7 cellular contexts compared by ENCODE assay signal in the genomic region with DNA sequence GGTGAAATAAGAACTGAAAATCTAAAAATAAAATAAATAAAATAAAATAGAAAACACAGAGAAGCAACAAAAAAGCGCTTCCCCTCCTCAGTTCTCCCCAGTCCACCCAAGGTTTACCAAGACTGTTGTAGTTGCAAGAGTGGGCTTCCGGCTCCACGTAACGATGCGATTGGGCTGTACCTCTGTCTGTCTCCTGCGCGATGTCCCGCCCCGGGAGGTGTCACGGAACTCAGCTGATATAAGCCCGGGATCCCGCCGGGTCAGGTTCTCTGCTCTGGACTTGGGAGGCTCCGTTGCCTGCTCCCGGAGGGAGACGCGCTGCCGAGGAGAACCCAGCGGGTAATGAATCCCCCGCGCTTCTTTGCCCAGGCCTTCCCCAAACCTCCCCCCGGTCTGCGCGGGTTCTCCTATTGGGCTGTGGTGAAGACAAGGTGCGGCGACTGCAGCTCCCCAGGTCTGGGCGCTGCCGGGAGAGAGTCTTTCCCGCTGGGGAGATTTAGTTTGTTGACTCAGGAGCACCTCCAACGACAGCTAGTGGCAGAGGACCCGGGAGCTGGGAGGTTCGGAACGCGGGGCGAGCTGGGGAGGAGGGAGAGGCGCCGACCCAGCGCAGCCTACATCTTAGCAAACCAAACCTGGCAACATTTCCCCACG. TPM values are rescaled to one million over a fixed set of nuclear protein-coding genes. Genes with fewer than 3 reads are reported as not detected.
DNase-seq lines count a peak whose midpoint lies in the region; ATAC-seq, FAIRE-seq and TF ChIP-seq lines count a peak whose summit lies in the region.

A gene (plus strand): TSS at position 268 of the 654 bp plus-strand sequence. CDS start 15,619 bp downstream, outside the sequence.

- peak within 1 kb of the TSS; percentile 68 for H3K27ac Mint-ChIP-seq in WTC11

- peak within 1 kb of the TSS; percentile 74 for H3K4me3 ChIP-seq in bronchial epithelial cell (ENCODE audit: low read depth, low read length)
- peak within 1 kb of the TSS; percentile 56 to 70 (median 64) for H3K4me3 ChIP-seq in skin epidermis

- POLR2A ChIA-PET in WTC11 (lab: Charles Lee), result interaction anchor here (0.5 to 1.3 kb wide), 5 partner anchors 153 to 401 kb away, joined by 3 to 5 read pairs (median 4); a partner anchor contains a TSS

- peak; percentile 39 for DNase-seq in NCI-H2029 treated with DMSO at 0.1 percent for 48 hours (lab: John Stamatoyannopoulos, UW)
- peak; percentile 91 for DNase-seq in WTC11 (ENCODE audit: low spot score)
- peak; percentile 85 for DNase-seq in bronchial epithelial cell (ENCODE audit: low read depth)
- DNase-seq in iPS-NIHi11 (ENCODE audit: low spot score), result peak; percentile 90

- H3K36me3 Mint-ChIP-seq in WTC11, result no peaks in the 10 kb centered on the region

- peak; percentile 80 for ATAC-seq in GM18511 (IDR thresholded peaks at IDR 0.05; ENCODE audit: unreplicated experiment)
- ATAC-seq in HG02938 (IDR thresholded peaks at IDR 0.05; ENCODE audit: unreplicated experiment), result peak; percentile 79
- peak; percentile 87 for ATAC-seq in WTC11

- peaks cover 20% of the 10 kb centered on the region for H3K4me1 Mint-ChIP-seq in WTC11

- no peaks in the 10 kb centered on the region for H3K27me3 ChIP-seq in bronchial epithelial cell (ENCODE audit: control insufficient read depth, insufficient read depth, low read length)

- H3K9me3 Mint-ChIP-seq in WTC11, result no peaks in the 10 kb centered on the region

- peak within 1 kb of the TSS; percentile 79 to 99 (median 94) for H3K27ac ChIP-seq in skin epidermis

- peaks cover 7% of the 10 kb centered on the region for H3K36me3 ChIP-seq in bronchial epithelial cell (ENCODE audit: control insufficient read depth, insufficient read depth, low read length)

- peak within 1 kb of the TSS; percentile 89 for H3K4me3 Mint-ChIP-seq in WTC11

- peaks cover 8% of the 10 kb centered on the region; the same call in 1 of the 2 replicates for H3K27me3 Mint-ChIP-seq in WTC11 (ENCODE audit: low read depth)

- no peak for TF ChIP-seq CTCF in WTC11 (IDR thresholded peaks at IDR 0.05)
- TF ChIP-seq CTCF in bronchial epithelial cell (IDR thresholded peaks at IDR 0.05; ENCODE audit: insufficient read depth, low read length, severe bottlenecking), result no peak

- CTCF ChIA-PET in WTC11 (lab: Charles Lee), result interaction anchor here (0.6 to 1.7 kb wide), 7 partner anchors 60 to 521 kb away, joined by 3 to 6 read pairs (median 3); a partner anchor contains a TSS

- FAIRE-seq in bronchial epithelial cell (lab: Jason Lieb, UNC), result no peak

TF ChIP-seq in WTC11, 78 proteins besides CTCF, POLR2A, EP300 and RAD21:
- TF ChIP-seq, protein P1, sequence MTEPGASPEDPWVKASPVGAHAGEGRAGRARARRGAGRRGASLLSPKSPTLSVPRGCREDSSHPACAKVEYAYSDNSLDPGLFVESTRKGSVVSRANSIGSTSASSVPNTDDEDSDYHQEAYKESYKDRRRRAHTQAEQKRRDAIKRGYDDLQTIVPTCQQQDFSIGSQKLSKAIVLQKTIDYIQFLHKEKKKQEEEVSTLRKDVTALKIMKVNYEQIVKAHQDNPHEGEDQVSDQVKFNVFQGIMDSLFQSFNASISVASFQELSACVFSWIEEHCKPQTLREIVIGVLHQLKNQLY (CRISPR knock-in tag; IDR thresholded peaks at IDR 0.05), result no peak
- TF ChIP-seq ZNF138 (CRISPR knock-in tag; conservative IDR thresholded peaks at IDR 0.05) (no peak), RELA (CRISPR knock-in tag; IDR thresholded peaks at IDR 0.05; ENCODE audit: borderline replicate concordance) (0 out of 2 replicates have a peak, but pooled peaks have one; percentile 32), JUN (CRISPR knock-in tag; IDR thresholded peaks at IDR 0.05) (no peak), NR1H2 (CRISPR knock-in tag; IDR thresholded peaks at IDR 0.05) (no peak), ZNF121 (CRISPR knock-in tag; IDR thresholded peaks at IDR 0.05) (no peak), ATF1 (CRISPR knock-in tag; IDR thresholded peaks at IDR 0.05) (no peak), ETV6 (CRISPR knock-in tag; IDR thresholded peaks at IDR 0.05) (peak; percentile 15; the same call in 1 of the 2 replicates), NFYB (CRISPR knock-in tag; conservative IDR thresholded peaks at IDR 0.05; ENCODE audit: low read depth) (peak; percentile 76), ZBTB21 (CRISPR knock-in tag; IDR thresholded peaks at IDR 0.05; ENCODE audit: borderline replicate concordance) (no peak), GRHL2 (CRISPR knock-in tag; IDR thresholded peaks at IDR 0.05; ENCODE audit: insufficient replicate concordance, severe bottlenecking) (no peak), ZNF317 (CRISPR knock-in tag; IDR thresholded peaks at IDR 0.05; ENCODE audit: borderline replicate concordance, low read depth) (no peak), CBFB (CRISPR knock-in tag; IDR thresholded peaks at IDR 0.05; ENCODE audit: low read depth) (no peak), ZNF423 (CRISPR knock-in tag; IDR thresholded peaks at IDR 0.05) (peak; percentile 23; the same call in 1 of the 2 replicates), ZNF263 (CRISPR knock-in tag; IDR thresholded peaks at IDR 0.05; ENCODE audit: low read depth) (peak; percentile 88), GABPB1 (CRISPR knock-in tag; IDR thresholded peaks at IDR 0.05) (no peak), NFE2L1 (CRISPR knock-in tag; IDR thresholded peaks at IDR 0.05) (no peak), EMX1 (CRISPR knock-in tag; IDR thresholded peaks at IDR 0.05) (no peak), NFATC4 (CRISPR knock-in tag; IDR thresholded peaks at IDR 0.05) (no peak)
- TF ChIP-seq, protein P2, sequence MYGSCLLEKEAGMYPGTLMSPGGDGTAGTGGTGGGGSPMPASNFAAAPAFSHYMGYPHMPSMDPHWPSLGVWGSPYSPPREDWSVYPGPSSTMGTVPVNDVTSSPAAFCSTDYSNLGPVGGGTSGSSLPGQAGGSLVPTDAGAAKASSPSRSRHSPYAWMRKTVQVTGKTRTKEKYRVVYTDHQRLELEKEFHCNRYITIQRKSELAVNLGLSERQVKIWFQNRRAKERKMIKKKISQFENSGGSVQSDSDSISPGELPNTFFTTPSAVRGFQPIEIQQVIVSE (CRISPR knock-in tag; IDR thresholded peaks at IDR 0.05; ENCODE audit: borderline replicate concordance), result no peak
- TF ChIP-seq, protein P3, sequence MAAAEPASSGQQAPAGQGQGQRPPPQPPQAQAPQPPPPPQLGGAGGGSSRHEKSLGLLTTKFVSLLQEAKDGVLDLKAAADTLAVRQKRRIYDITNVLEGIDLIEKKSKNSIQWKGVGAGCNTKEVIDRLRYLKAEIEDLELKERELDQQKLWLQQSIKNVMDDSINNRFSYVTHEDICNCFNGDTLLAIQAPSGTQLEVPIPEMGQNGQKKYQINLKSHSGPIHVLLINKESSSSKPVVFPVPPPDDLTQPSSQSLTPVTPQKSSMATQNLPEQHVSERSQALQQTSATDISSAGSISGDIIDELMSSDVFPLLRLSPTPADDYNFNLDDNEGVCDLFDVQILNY (CRISPR knock-in tag; IDR thresholded peaks at IDR 0.05), result no peak
- TF ChIP-seq, protein P4, sequence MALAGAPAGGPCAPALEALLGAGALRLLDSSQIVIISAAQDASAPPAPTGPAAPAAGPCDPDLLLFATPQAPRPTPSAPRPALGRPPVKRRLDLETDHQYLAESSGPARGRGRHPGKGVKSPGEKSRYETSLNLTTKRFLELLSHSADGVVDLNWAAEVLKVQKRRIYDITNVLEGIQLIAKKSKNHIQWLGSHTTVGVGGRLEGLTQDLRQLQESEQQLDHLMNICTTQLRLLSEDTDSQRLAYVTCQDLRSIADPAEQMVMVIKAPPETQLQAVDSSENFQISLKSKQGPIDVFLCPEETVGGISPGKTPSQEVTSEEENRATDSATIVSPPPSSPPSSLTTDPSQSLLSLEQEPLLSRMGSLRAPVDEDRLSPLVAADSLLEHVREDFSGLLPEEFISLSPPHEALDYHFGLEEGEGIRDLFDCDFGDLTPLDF (CRISPR knock-in tag; IDR thresholded peaks at IDR 0.05), result no peak
- TF ChIP-seq, protein P5, sequence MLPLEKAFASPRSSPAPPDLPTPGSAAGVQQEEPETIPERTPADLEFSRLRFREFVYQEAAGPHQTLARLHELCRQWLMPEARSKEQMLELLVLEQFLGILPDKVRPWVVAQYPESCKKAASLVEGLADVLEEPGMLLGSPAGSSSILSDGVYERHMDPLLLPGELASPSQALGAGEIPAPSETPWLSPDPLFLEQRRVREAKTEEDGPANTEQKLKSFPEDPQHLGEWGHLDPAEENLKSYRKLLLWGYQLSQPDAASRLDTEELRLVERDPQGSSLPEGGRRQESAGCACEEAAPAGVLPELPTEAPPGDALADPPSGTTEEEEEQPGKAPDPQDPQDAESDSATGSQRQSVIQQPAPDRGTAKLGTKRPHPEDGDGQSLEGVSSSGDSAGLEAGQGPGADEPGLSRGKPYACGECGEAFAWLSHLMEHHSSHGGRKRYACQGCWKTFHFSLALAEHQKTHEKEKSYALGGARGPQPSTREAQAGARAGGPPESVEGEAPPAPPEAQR (CRISPR knock-in tag; IDR thresholded peaks at IDR 0.05), result no peak
- TF ChIP-seq, protein P6, sequence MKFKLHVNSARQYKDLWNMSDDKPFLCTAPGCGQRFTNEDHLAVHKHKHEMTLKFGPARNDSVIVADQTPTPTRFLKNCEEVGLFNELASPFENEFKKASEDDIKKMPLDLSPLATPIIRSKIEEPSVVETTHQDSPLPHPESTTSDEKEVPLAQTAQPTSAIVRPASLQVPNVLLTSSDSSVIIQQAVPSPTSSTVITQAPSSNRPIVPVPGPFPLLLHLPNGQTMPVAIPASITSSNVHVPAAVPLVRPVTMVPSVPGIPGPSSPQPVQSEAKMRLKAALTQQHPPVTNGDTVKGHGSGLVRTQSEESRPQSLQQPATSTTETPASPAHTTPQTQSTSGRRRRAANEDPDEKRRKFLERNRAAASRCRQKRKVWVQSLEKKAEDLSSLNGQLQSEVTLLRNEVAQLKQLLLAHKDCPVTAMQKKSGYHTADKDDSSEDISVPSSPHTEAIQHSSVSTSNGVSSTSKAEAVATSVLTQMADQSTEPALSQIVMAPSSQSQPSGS (CRISPR knock-in tag; IDR thresholded peaks at IDR 0.05; ENCODE audit: borderline replicate concordance, low read depth), result no peak

RNA-seq across cellular contexts. Expression of the gene that starts here (rescaled TPM):
- 4.8 to 7.6 TPM (median 6.0 TPM) in 3 replicates for total RNA-seq in WTC11 (2021)
- total RNA-seq in bronchial epithelial cell, result 104 and 112 TPM in 2 replicates

Comparison
In these comparisons a context has a peak if more than half of its experiments do, and no peak if none do; other contexts are left out.
1. Peak in every context shown above with its lines: DNase-seq, ATAC-seq, H3K4me3 ChIP-seq and H3K27ac ChIP-seq.
2. RNA of the gene that starts here (total RNA-seq): 104 to 112 TPM in bronchial epithelial cell; 4.8 to 7.6 TPM in WTC11; every median in the first group is over 10 times any median in the second.
3. DNase-seq: peak in every context shown above with its lines; median percentile 91 in WTC11; 90 in iPS-NIHi11; 85 in bronchial epithelial cell; 39 in NCI-H2029 treated with DMSO at 0.1 percent for 48 hours.